17 cellular contexts compared by ENCODE assay signal in the genomic region with DNA sequence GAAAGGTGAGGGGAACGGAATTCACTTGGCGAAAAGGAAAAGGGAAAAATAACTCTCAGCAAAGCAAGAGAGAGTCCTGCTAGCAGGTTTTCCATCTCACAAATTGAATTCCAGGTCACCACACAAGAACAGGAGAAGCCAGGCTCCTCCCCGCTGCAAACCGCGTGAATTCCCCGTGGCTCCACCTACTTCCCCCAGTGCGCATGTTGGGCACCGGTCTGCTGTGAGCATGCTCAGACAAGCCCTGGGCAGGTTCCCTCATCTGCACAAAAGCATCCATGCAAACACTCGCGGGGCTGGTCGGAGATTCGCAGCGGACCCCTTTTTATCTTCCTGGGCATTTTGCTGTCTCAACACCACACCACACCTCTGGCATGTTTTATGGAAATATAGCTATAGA. TPM values are rescaled to one million over a fixed set of nuclear protein-coding genes. Genes with fewer than 3 reads are reported as not detected.
DNase-seq lines count a peak whose midpoint lies in the region; ATAC-seq and TF ChIP-seq lines count a peak whose summit lies in the region.
"Had no signal": no experiment of that assay in that cellular context is flagged by ENCODE, and none has a peak within 500 bp of the region (broad histone marks: within the 10 kb centered on the region; RNA-seq: fewer than 3 reads in every experiment).

No MANE protein-coding gene starts in this region.

- H3K4me3 Mint-ChIP-seq in H9 = no peak overlapping the region
- H3K4me3 Mint-ChIP-seq in activated T-cell treated with anti-CD3 and anti-CD28 coated beads, Interleukin-2, amount 50 U/mL, for 24 hours = no peak overlapping the region
- H3K4me3 Mint-ChIP-seq: nephron progenitor cell; stimulated activated memory B cell treated with anti-CD40 and anti-IgM and Interleukin-4, amounts not matched to agents 10 μg/mL and 1 μg/mL and 100 μg/mL, for 72 hours had no signal

- H4K5ac ChIP-seq in H9 (ENCODE audit: insufficient read length, low read depth, low read length) (no peak overlapping the region), mesendoderm (ENCODE audit: low read length) (no peak overlapping the region)

- H3K79me1 ChIP-seq in H9 (ENCODE audit: insufficient read depth, low read depth, low read length, poor library complexity, severe bottlenecking) (no peaks in the 10 kb centered on the region), mesendoderm (ENCODE audit: low read length) (no peaks in the 10 kb centered on the region)

- H3K4me3 ChIP-seq in mesendoderm (ENCODE audit: low read length) = no peak overlapping the region
- H3K4me3 ChIP-seq: tibial artery had no signal

- H3K79me2 ChIP-seq in H9 (ENCODE audit: insufficient read depth, low read length) = no peaks in the 10 kb centered on the region
- no peaks in the 10 kb centered on the region for H3K79me2 ChIP-seq in mesendoderm (ENCODE audit: control insufficient read depth, insufficient read depth, low read length)

- peak; percentile 82 for DNase-seq in H9
- peak; percentile 82 for DNase-seq in NCI-H2171 (lab: John Stamatoyannopoulos, UW)
- DNase-seq in SK-MEL-5 (ENCODE audit: low read depth, low spot score) = peak; percentile 82
- DNase-seq in mesendoderm = peak; percentile 51
- no peak for DNase-seq in UCSD-AML1 (lab: John Stamatoyannopoulos, UW; ENCODE audit: unreplicated experiment)
- DNase-seq in activated T-cell treated with anti-CD3 and anti-CD28 coated beads, Interleukin-2, amount 50 U/mL, for 24 hours = no peak
- DNase-seq: activated gamma-delta T cell treated with Interleukin-2 at 50 U/mL for 16 hours, anterior cingulate cortex, cerebellar nuclear complex, DMS153, hippocampal formation, nephron progenitor cell, SIG-M5 had no signal

- H2BK15ac ChIP-seq in H9 (ENCODE audit: low read depth, low read length) (no peak overlapping the region), mesendoderm (replicated peaks; ENCODE audit: low read depth) (no peak overlapping the region)

- H3K4ac ChIP-seq in H9 (ENCODE audit: low read depth, low read length) (no peak overlapping the region), mesendoderm (ENCODE audit: low read depth, low read length) (no peak overlapping the region)

- no peaks in the 10 kb centered on the region for H3K27me3 ChIP-seq in H9 (ENCODE audit: insufficient read depth, low read length)
- no peaks in the 10 kb centered on the region for H3K27me3 ChIP-seq in mesendoderm (ENCODE audit: insufficient read depth, low read length, poor library complexity)
- H3K27me3 ChIP-seq: tibial artery had no signal

- no peak overlapping the region for H2BK20ac ChIP-seq in H9 (ENCODE audit: low read depth, low read length, poor library complexity, severe bottlenecking)

- no CpG with 5 or more reads among the region's 13 CpGs for WGBS in H9 (ENCODE audit: extremely low coverage, insufficient read length, low lambda C conversion rate)
- WGBS in mesendoderm (ENCODE audit: extremely low coverage, insufficient coverage, low lambda C conversion rate) = no CpG with 5 or more reads among the region's 13 CpGs

- no peaks in the 10 kb centered on the region for H3K9me3 ChIP-seq in H9 (ENCODE audit: control insufficient read depth, low read depth, low read length)
- H3K9me3 ChIP-seq: tibial artery had no signal

- no peak overlapping the region for H3T11ph ChIP-seq in H9 (ENCODE audit: low read length)

- H2BK5ac ChIP-seq in H9 (ENCODE audit: insufficient read length, low read length) (no peak overlapping the region), mesendoderm (ENCODE audit: low read length) (no peak overlapping the region)

- no peak overlapping the region for H2BK12ac ChIP-seq in H9 (ENCODE audit: insufficient read length, low read depth, low read length)

- H2BK120ac ChIP-seq in H9 (ENCODE audit: low read depth, low read length, poor library complexity, severe bottlenecking) = no peak overlapping the region
- H2BK120ac ChIP-seq in mesendoderm (ENCODE audit: low read depth, low read length) = no peak overlapping the region

- no peaks in the 10 kb centered on the region for H3K23me2 ChIP-seq in H9 (ENCODE audit: insufficient read length, low read depth, low read length, poor library complexity, severe bottlenecking)

- 0 out of 4 replicates have a peak, but pooled peaks cover 0 to 5% of the 10 kb centered on the region in 2 experiments for H3K4me1 Mint-ChIP-seq in H9
- no peaks in the 10 kb centered on the region for H3K4me1 Mint-ChIP-seq in activated T-cell treated with anti-CD3 and anti-CD28 coated beads, Interleukin-2, amount 50 U/mL, for 24 hours (ENCODE audit: low read depth)
- H3K4me1 Mint-ChIP-seq: nephron progenitor cell had no signal

- no peak overlapping the region for H3K14ac ChIP-seq in H9 (ENCODE audit: insufficient read depth, low read length)

- no peak overlapping the region for H4K8ac ChIP-seq in H9 (replicated peaks; ENCODE audit: insufficient read length, low read depth, low read length)
- H4K8ac ChIP-seq in mesendoderm (ENCODE audit: low read depth, low read length) = no peak overlapping the region

- no peak overlapping the region for H3K27ac Mint-ChIP-seq in H9
- no peak overlapping the region for H3K27ac Mint-ChIP-seq in activated T-cell treated with anti-CD3 and anti-CD28 coated beads, Interleukin-2, amount 50 U/mL, for 24 hours
- H3K27ac Mint-ChIP-seq: nephron progenitor cell; stimulated activated memory B cell treated with anti-CD40 and anti-IgM and Interleukin-4, amounts not matched to agents 10 μg/mL and 1 μg/mL and 100 μg/mL, for 72 hours had no signal

- no peaks in the 10 kb centered on the region for H3K36me3 Mint-ChIP-seq in H9 (ENCODE audit: insufficient read depth in 1 of 3, low read depth in 3 of 3)
- H3K36me3 Mint-ChIP-seq in activated T-cell treated with anti-CD3 and anti-CD28 coated beads, Interleukin-2, amount 50 U/mL, for 24 hours (ENCODE audit: low read depth) = no peaks in the 10 kb centered on the region
- H3K36me3 Mint-ChIP-seq: stimulated activated memory B cell treated with anti-CD40 and anti-IgM and Interleukin-4, amounts not matched to agents 10 μg/mL and 1 μg/mL and 100 μg/mL, for 72 hours had no signal

- no peaks in the 10 kb centered on the region for H4K20me1 ChIP-seq in H9 (ENCODE audit: control insufficient read depth, insufficient read depth, insufficient read length)

- H3K18ac ChIP-seq in H9 (ENCODE audit: insufficient read length, low read depth, low read length) = no peak overlapping the region
- H3K18ac ChIP-seq in mesendoderm (ENCODE audit: low read length) = no peak overlapping the region

- TF ChIP-seq CTCF in H9 (conservative IDR thresholded peaks at IDR 0.05) = no peak

- no peak overlapping the region for H2AK5ac ChIP-seq in H9 (ENCODE audit: insufficient read length, low read length)
- H2AK5ac ChIP-seq in mesendoderm (ENCODE audit: low read length) = no peak overlapping the region

- in situ Hi-C loops in SK-MEL-5 (cut with HindIII; ENCODE audit: low pct_unique_long_range_greater_than_20kb, low sequenced_read_pairs) = no loop called here

- H3K4me2 ChIP-seq in H9 (ENCODE audit: insufficient read depth, insufficient read length, low read length) = no peak overlapping the region
- H3K4me2 ChIP-seq in mesendoderm (ENCODE audit: low read length) = no peak overlapping the region

- no peak overlapping the region for H4K91ac ChIP-seq in H9 (ENCODE audit: insufficient read length, low read depth, low read length)

- H3K9me3 Mint-ChIP-seq in H9 = peaks cover 5 to 9% of the 10 kb centered on the region in 2 experiments; a peak in 3 of 5 replicates
- peaks cover 8% of the 10 kb centered on the region for H3K9me3 Mint-ChIP-seq in activated T-cell treated with anti-CD3 and anti-CD28 coated beads, Interleukin-2, amount 50 U/mL, for 24 hours

- no peak for ATAC-seq in HG03135 (IDR thresholded peaks at IDR 0.05; ENCODE audit: unreplicated experiment)
- ATAC-seq: activated CD4-positive, CD25-positive, alpha-beta regulatory T cell treated with anti-CD3 and anti-CD28 coated beads, Interleukin-2, amount 50 U/mL, for 24 hours; stimulated activated memory B cell treated with anti-CD40 and anti-IgM and Interleukin-4, amounts not matched to agents 10 μg/mL and 1 μg/mL and 100 μg/mL, for 72 hours had no signal

- H3K56ac ChIP-seq in H9 (ENCODE audit: insufficient read length, low read depth, low read length) (no peak overlapping the region), mesendoderm (ENCODE audit: low read length) (no peak overlapping the region)

- H3K4me1 ChIP-seq in H9 (ENCODE audit: insufficient read depth, low read length) (no peaks in the 10 kb centered on the region), mesendoderm (ENCODE audit: control insufficient read depth, low read depth, low read length) (no peaks in the 10 kb centered on the region)
- H3K4me1 ChIP-seq: tibial artery had no signal

- no peaks in the 10 kb centered on the region; the same call in none of the 2 replicates for H3K27me3 Mint-ChIP-seq in H9 (ENCODE audit: low read depth)
- H3K27me3 Mint-ChIP-seq in activated T-cell treated with anti-CD3 and anti-CD28 coated beads, Interleukin-2, amount 50 U/mL, for 24 hours = peaks cover 25% of the 10 kb centered on the region

- no peaks in the 10 kb centered on the region for H3K36me3 ChIP-seq in mesendoderm (ENCODE audit: control insufficient read depth, insufficient read depth, low read length)
- H3K36me3 ChIP-seq: tibial artery had no signal

- H3K9ac ChIP-seq in H9 (ENCODE audit: extremely low read depth, insufficient read length, low read length) (no peak overlapping the region), mesendoderm (ENCODE audit: low read length) (no peak overlapping the region)

- H3K23ac ChIP-seq in H9 (ENCODE audit: insufficient read length, low read depth, low read length) (no peak overlapping the region), mesendoderm (ENCODE audit: low read length) (no peak overlapping the region)

- H3K27ac ChIP-seq in H9 (ENCODE audit: insufficient read length, low read depth, low read length) (no peak overlapping the region), mesendoderm (ENCODE audit: low read depth, low read length) (no peak overlapping the region)
- H3K27ac ChIP-seq: tibial artery had no signal

- H2AFZ ChIP-seq in H9 (ENCODE audit: low read length) = no peak overlapping the region

RNA-seq across cellular contexts. Expression of gene S1PR3, which starts 58.5 kb away (rescaled TPM):
- 3.1 and 3.3 TPM in 2 replicates for total RNA-seq in H9 (2021)
- total RNA-seq in SK-MEL-5 (2014; rRNA removed; shearing (Covaris generic)) = 0.50 and 0.56 TPM in 2 replicates
- polyA plus RNA-seq in SK-MEL-5 (2015; cell fraction: cytosol; rRNA removed) = 0.80 and 0.93 TPM in 2 replicates
- 0.50 and 2.8 TPM in 2 replicates for polyA plus RNA-seq in SK-MEL-5 (2015; cell fraction: nucleus; rRNA removed)
- 7.0 TPM for polyA plus RNA-seq in mesendoderm (2013, experiment 1 of 2)
- 7.0 TPM for polyA plus RNA-seq in mesendoderm (2013, experiment 2 of 2)

Comparison
In these comparisons a context has a peak if more than half of its experiments do, and no peak if none do; other contexts are left out.
1. DNase-seq: peak in H9 (single experiment), NCI-H2171 (single experiment), SK-MEL-5 (single experiment) and mesendoderm (single experiment); none in UCSD-AML1 (single experiment) and activated T-cell treated with anti-CD3 and anti-CD28 coated beads, Interleukin-2, amount 50 U/mL, for 24 hours (single experiment).